Comparison of ENCODE assay signal across 9 cellular contexts in the genomic region with DNA sequence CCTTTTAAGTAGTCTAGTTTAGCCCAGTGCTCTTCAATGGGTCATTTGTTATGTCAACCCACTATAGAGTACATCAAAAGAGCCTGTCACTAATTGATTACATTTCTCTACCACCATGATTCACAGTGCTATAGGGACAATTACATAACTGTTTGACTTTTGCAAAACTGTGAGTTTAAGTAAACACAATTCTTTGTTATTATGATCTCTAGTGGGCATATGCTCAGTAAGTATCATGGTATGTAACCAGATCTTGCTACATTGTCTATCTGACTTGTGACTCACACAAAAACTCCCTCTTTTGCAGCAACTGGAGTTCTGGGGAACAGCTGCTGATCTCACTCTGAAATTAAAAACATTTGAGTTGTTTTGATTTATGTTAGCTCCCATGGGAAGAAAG.
DNase-seq lines count a peak whose midpoint lies in the region; ATAC-seq and TF ChIP-seq lines count a peak whose summit lies in the region.
"Had no signal": no experiment of that assay in that cellular context is flagged by ENCODE, and none has a peak within 500 bp of the region (broad histone marks: within the 10 kb centered on the region; RNA-seq: fewer than 3 reads in every experiment).

No MANE protein-coding gene starts in this region.

- POLR2A ChIA-PET in activated CD8-positive, alpha-beta T cell treated with anti-CD3 and anti-CD28 coated beads for 36 hours (lab: Charles Lee) = no interaction called here

- H3K4me3 Mint-ChIP-seq in activated CD8-positive, alpha-beta T cell treated with anti-CD3 and anti-CD28 coated beads for 36 hours = no peak overlapping the region
- H3K4me3 Mint-ChIP-seq: T-helper 1 cell treated with Interleukin-12 subunit alpha and Interleukin-12 subunit beta and Interleukin-4 antibody, amounts not matched to agents 30 μg/mL and 1 μg/mL, for 36 hours had no signal

- CTCF ChIA-PET in activated CD8-positive, alpha-beta T cell treated with anti-CD3 and anti-CD28 coated beads for 36 hours (lab: Charles Lee) = no interaction called here

- TF ChIP-seq CTCF in brain microvascular endothelial cell (IDR thresholded peaks at IDR 0.05; ENCODE audit: low read depth, low read length, missing control alignments) (no peak), lower lobe of right lung (IDR thresholded peaks at IDR 0.05) (no peak)
- no peak for TF ChIP-seq CTCF in activated CD8-positive, alpha-beta T cell treated with anti-CD3 and anti-CD28 coated beads for 36 hours (IDR thresholded peaks at IDR 0.05)

- H3K27ac Mint-ChIP-seq in activated CD8-positive, alpha-beta T cell treated with anti-CD3 and anti-CD28 coated beads for 36 hours = no peak overlapping the region
- H3K27ac Mint-ChIP-seq: T-helper 1 cell treated with Interleukin-12 subunit alpha and Interleukin-12 subunit beta and Interleukin-4 antibody, amounts not matched to agents 30 μg/mL and 1 μg/mL, for 36 hours had no signal

- intact Hi-C loops in activated CD8-positive, alpha-beta T cell treated with anti-CD3 and anti-CD28 coated beads for 36 hours (cut with micrococcal nuclease) = no loop called here
- intact Hi-C loops in lower lobe of right lung (cut with DNase I) = no loop called here

- in situ Hi-C loops in brain microvascular endothelial cell (cut with HindIII; ENCODE audit: low pct_ligation_motif_present, low sequenced_read_pairs) = no loop called here

- H3K36me3 Mint-ChIP-seq in activated CD8-positive, alpha-beta T cell treated with anti-CD3 and anti-CD28 coated beads for 36 hours (ENCODE audit: low read depth) = no peaks in the 10 kb centered on the region

- H3K27me3 ChIP-seq in brain microvascular endothelial cell (replicated peaks) = no peaks in the 10 kb centered on the region
- H3K27me3 ChIP-seq in lower lobe of right lung (ENCODE audit: low read depth) = no peaks in the 10 kb centered on the region

- H3K4me1 Mint-ChIP-seq in activated CD8-positive, alpha-beta T cell treated with anti-CD3 and anti-CD28 coated beads for 36 hours (ENCODE audit: low read depth) = no peaks in the 10 kb centered on the region

- H3K9me3 ChIP-seq in lower lobe of right lung = peaks cover 4% of the 10 kb centered on the region

- no peaks in the 10 kb centered on the region for H3K27me3 Mint-ChIP-seq in activated CD8-positive, alpha-beta T cell treated with anti-CD3 and anti-CD28 coated beads for 36 hours

- H3K4me3 ChIP-seq in brain microvascular endothelial cell (ENCODE audit: low read depth, low read length) (no peak overlapping the region), lower lobe of right lung (no peak overlapping the region)

- H3K27ac ChIP-seq in brain microvascular endothelial cell = peak overlapping the region; percentile 82
- no peak overlapping the region for H3K27ac ChIP-seq in lower lobe of right lung

- ATAC-seq in activated CD8-positive, alpha-beta T cell treated with anti-CD3 and anti-CD28 coated beads for 36 hours = no peak
- ATAC-seq in lower lobe of right lung = no peak

- H3K36me3 ChIP-seq in brain microvascular endothelial cell (replicated peaks) (no peaks in the 10 kb centered on the region), lower lobe of right lung (no peaks in the 10 kb centered on the region)

- H3K9me3 Mint-ChIP-seq in activated CD8-positive, alpha-beta T cell treated with anti-CD3 and anti-CD28 coated beads for 36 hours = peaks cover 11% of the 10 kb centered on the region

- DNase-seq in GM04504 (ENCODE audit: low read depth) (peak; percentile 81), NCI-H2107 treated with DMSO at 0.1 percent for 48 hours (lab: John Stamatoyannopoulos, UW; ENCODE audit: unreplicated experiment) (peak; percentile 100), brain microvascular endothelial cell (peak; percentile 90), non-pigmented ciliary epithelial cell (ENCODE audit: low read depth) (peak; percentile 89), lower lobe of right lung (no peak)
- DNase-seq in activated CD8-positive, alpha-beta memory T cell treated with anti-CD3 and anti-CD28 coated beads, Interleukin-2, amount 50 U/mL, for 48 hours = no peak
- no peak for DNase-seq in activated CD8-positive, alpha-beta T cell treated with anti-CD3 and anti-CD28 coated beads for 36 hours
- DNase-seq in stimulated activated naive CD4-positive, alpha-beta T cell treated with Interleukin-2 at 50 U/mL for 16 hours (lab: John Stamatoyannopoulos, UW) = no peak

- no peaks in the 10 kb centered on the region for H3K4me1 ChIP-seq in lower lobe of right lung

Comparison
In these comparisons a context has a peak if more than half of its experiments do, and no peak if none do; other contexts are left out.
1. DNase-seq: peak in GM04504 (single experiment), NCI-H2107 treated with DMSO at 0.1 percent for 48 hours (single experiment), brain microvascular endothelial cell (single experiment) and non-pigmented ciliary epithelial cell (single experiment); none in activated CD8-positive, alpha-beta memory T cell treated with anti-CD3 and anti-CD28 coated beads, Interleukin-2, amount 50 U/mL, for 48 hours (single experiment), activated CD8-positive, alpha-beta T cell treated with anti-CD3 and anti-CD28 coated beads for 36 hours (single experiment), lower lobe of right lung (single experiment) and stimulated activated naive CD4-positive, alpha-beta T cell treated with Interleukin-2 at 50 U/mL for 16 hours (single experiment).